ENCODE assay signal across 16 cellular contexts in the genomic region with DNA sequence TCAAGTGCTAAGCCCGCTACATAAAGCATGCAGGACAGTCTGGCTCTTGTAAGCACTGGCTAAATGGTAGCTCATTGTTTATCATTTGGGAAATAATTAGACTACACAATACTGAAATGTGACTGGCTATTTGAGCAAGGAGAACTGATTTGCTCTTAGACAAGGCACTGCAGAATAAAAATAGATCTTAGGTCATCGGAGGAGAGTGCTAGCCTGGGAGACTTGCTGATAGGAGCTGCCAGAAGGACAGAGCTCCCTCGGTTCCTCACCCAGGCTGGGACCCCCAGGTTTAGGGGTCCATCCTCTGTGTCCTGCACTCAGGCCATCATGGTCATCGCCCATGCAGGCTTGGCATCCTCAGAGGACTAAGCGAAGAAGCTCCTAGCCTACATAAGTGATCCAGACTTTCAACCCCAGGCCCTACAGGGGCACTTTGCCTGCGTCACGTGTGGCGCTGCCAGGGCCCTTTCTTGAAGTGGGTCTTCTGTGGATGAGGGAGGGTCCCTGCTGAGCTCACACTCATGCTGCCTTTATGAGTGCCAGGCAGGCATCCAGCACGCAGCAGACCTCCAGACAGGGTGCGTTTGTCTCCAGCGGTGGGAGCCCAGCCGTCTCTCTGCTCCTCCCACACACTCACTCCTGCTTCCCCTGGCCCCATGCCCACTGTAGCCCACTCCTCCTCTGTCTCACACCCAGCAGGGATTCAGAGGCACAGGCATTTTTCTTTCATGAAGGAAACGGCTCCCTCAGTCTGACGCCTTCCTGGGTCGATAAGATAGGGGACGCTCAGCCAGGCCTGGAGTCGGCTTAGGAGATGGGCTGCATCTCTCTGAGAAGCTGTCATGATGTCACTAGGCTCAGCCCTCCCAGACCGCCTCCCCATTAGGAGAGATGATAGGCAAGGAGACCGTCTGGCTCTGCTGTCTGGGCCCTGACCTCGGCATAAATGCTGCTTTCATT.
DNase-seq lines count a peak whose midpoint lies in the region; ATAC-seq and TF ChIP-seq lines count a peak whose summit lies in the region.
"Had no signal": no experiment of that assay in that cellular context is flagged by ENCODE, and none has a peak within 500 bp of the region (broad histone marks: within the 10 kb centered on the region; RNA-seq: fewer than 3 reads in every experiment).

No MANE protein-coding gene starts in this region.

- no peak for TF ChIP-seq POLR2A in erythroblast (IDR thresholded peaks at IDR 0.05; ENCODE audit: low read length)

- H3K4me1 Mint-ChIP-seq in brain = peaks cover 45% of the 10 kb centered on the region
- H3K4me1 Mint-ChIP-seq in activated T-cell treated with anti-CD3 and anti-CD28 coated beads, Interleukin-2, amount 50 U/mL, for 72 hours (ENCODE audit: low read depth) = no peaks in the 10 kb centered on the region
- H3K4me1 Mint-ChIP-seq: central memory CD8-positive, alpha-beta T cell had no signal

- peak; percentile 21 for ATAC-seq in Right ventricle myocardium inferior
- ATAC-seq in activated T-cell treated with anti-CD3 and anti-CD28 coated beads, Interleukin-2, amount 50 U/mL, for 72 hours (replicated peaks in 1 of 2) = no peak

- peaks cover 5% of the 10 kb centered on the region for H3K27me3 Mint-ChIP-seq in brain
- peaks cover 11% of the 10 kb centered on the region for H3K27me3 Mint-ChIP-seq in activated T-cell treated with anti-CD3 and anti-CD28 coated beads, Interleukin-2, amount 50 U/mL, for 72 hours (ENCODE audit: low read depth)

- no peak for DNase-seq in Right ventricle myocardium inferior (ENCODE audit: missing footprints)
- no peak for DNase-seq in cardiac septum (ENCODE audit: low spot score)
- DNase-seq in left kidney (ENCODE audit: low read depth, low spot score) = peak; percentile 82
- no peak for DNase-seq in activated T-cell treated with anti-CD3 and anti-CD28 coated beads, Interleukin-2, amount 50 U/mL, for 72 hours
- no peak for DNase-seq in COLO829 (ENCODE audit: low spot score)
- DNase-seq in GM19238 (ENCODE audit: insufficient read length, low spot score) = no peak
- DNase-seq in erythroblast (lab: John Stamatoyannopoulos, UW) = no peak
- DNase-seq: activated CD4-positive, alpha-beta T cell treated with anti-CD3 and anti-CD28 coated beads for 48 hours; activated T-cell treated with anti-CD3 and anti-CD28 coated beads, Interleukin-2, amount 50 U/mL, for 24 hours; Kasumi-1; mesenchymal stem cell; NCI-H187 treated with DMSO at 0.1 percent for 48 hours; SHP77 treated with DMSO at 0.1 percent for 48 hours; transverse colon had no signal

- no peak for TF ChIP-seq CTCF in brain (conservative IDR thresholded peaks at IDR 0.05)

- H3K36me3 Mint-ChIP-seq in brain = no peaks in the 10 kb centered on the region
- no peaks in the 10 kb centered on the region for H3K36me3 Mint-ChIP-seq in activated T-cell treated with anti-CD3 and anti-CD28 coated beads, Interleukin-2, amount 50 U/mL, for 72 hours (ENCODE audit: insufficient read depth in 2 of 2)

- peak overlapping the region; percentile 64 to 90 (median 78) for H3K27ac Mint-ChIP-seq in brain
- no peak overlapping the region for H3K27ac Mint-ChIP-seq in activated T-cell treated with anti-CD3 and anti-CD28 coated beads, Interleukin-2, amount 50 U/mL, for 72 hours
- H3K27ac Mint-ChIP-seq: activated T-cell treated with anti-CD3 and anti-CD28 coated beads, Interleukin-2, amount 50 U/mL, for 24 hours had no signal

- intact Hi-C loops in Right ventricle myocardium inferior (cut with DNase I) = loop anchor here (5.0 kb wide), 1 partner anchor 120 kb away; no protein-coding TSS in a partner anchor
- intact Hi-C loops in cardiac septum (cut with DNase I) = no loop called here

- H3K9me3 Mint-ChIP-seq in brain = peaks cover 0 to under 1% (median 0%) of the 10 kb centered on the region in 5 experiments
- no peaks in the 10 kb centered on the region for H3K9me3 Mint-ChIP-seq in activated T-cell treated with anti-CD3 and anti-CD28 coated beads, Interleukin-2, amount 50 U/mL, for 72 hours
- H3K9me3 Mint-ChIP-seq: activated T-cell treated with anti-CD3 and anti-CD28 coated beads, Interleukin-2, amount 50 U/mL, for 24 hours; central memory CD8-positive, alpha-beta T cell had no signal

- H3K4me3 Mint-ChIP-seq in brain = peak overlapping the region in 2 of 5 experiments; percentile 12 to 13
- no peak overlapping the region for H3K4me3 Mint-ChIP-seq in activated T-cell treated with anti-CD3 and anti-CD28 coated beads, Interleukin-2, amount 50 U/mL, for 72 hours
- H3K4me3 Mint-ChIP-seq: activated T-cell treated with anti-CD3 and anti-CD28 coated beads, Interleukin-2, amount 50 U/mL, for 24 hours; central memory CD8-positive, alpha-beta T cell had no signal
